In genomic region chr12:77630341-77630740, GRCh38 we compare ENCODE assay signal across 27 cellular contexts.
"Had no signal": no experiment of that assay in that cellular context is flagged by ENCODE, and none has a peak within 500 bp of the region (broad histone marks: within the 10 kb centered on the region; RNA-seq: fewer than 3 reads in every experiment).

No MANE protein-coding gene starts in this region.

- DNase-seq: activated B cell treated with CpG ODN at 0.5 μM for 24 hours; activated CD4-positive, alpha-beta T cell treated with anti-CD3 and anti-CD28 coated beads for 1 hour; activated CD4-positive, alpha-beta T cell treated with anti-CD3 and anti-CD28 coated beads, Interleukin-2, amount 10 ng/mL, durations not matched to agents 24 days and 14 days; activated CD4-positive, alpha-beta T cell treated with anti-CD3 and anti-CD28 coated beads, Interleukin-2, amount 50 U/mL, for 48 hours; activated CD8-positive, alpha-beta memory T cell treated with anti-CD3 and anti-CD28 coated beads, Interleukin-2, amount 10 ng/mL, durations not matched to agents 7 days and 5 days; activated effector memory CD4-positive, alpha-beta T cell treated with Interleukin-2 at 50 U/mL for 16 hours; activated naive CD4-positive, alpha-beta T cell treated with Interleukin-2 at 50 U/mL for 16 hours; activated naive CD8-positive, alpha-beta T cell treated with anti-CD3 and anti-CD28 coated beads, Interleukin-2, amount 50 U/mL, for 24 hours; activated T-cell treated with anti-CD3 and anti-CD28 coated beads, Interleukin-2, amount 50 U/mL, for 24 hours; amygdala; brain microvascular endothelial cell; Karpas-422; MM.1S; NCI-H1105; NCI-H1436; NCI-H187; NCI-H2081 treated with DMSO at 0.1 percent for 48 hours; NCI-H510A treated with DMSO at 0.1 percent for 48 hours; NCI-H69; NK-92 treated with Interleukin-12 subunit alpha and Interleukin-12 subunit beta, amount 100 ng/mL, for 24 hours; Peyer's patch; SHP77 treated with DMSO at 0.1 percent for 48 hours; T-helper 17 cell; T-helper 9 cell had no signal

- H3K27me3 ChIP-seq: brain microvascular endothelial cell, Peyer's patch had no signal

- H3K9me3 ChIP-seq: Peyer's patch had no signal

- H3K9me3 Mint-ChIP-seq: activated CD4-positive, alpha-beta T cell treated with anti-CD3 and anti-CD28 coated beads, Interleukin-2, amount 10 ng/mL, durations not matched to agents 24 days and 14 days had no signal

- H3K27ac ChIP-seq: brain microvascular endothelial cell, Peyer's patch had no signal

- H3K4me3 Mint-ChIP-seq: activated B cell treated with CpG ODN at 0.5 μM for 24 hours; activated CD4-positive, alpha-beta T cell treated with anti-CD3 and anti-CD28 coated beads, Interleukin-2, amount 10 ng/mL, durations not matched to agents 24 days and 14 days; activated CD8-positive, alpha-beta memory T cell treated with anti-CD3 and anti-CD28 coated beads, Interleukin-2, amount 10 ng/mL, durations not matched to agents 7 days and 5 days; activated naive CD8-positive, alpha-beta T cell treated with anti-CD3 and anti-CD28 coated beads, Interleukin-2, amount 50 U/mL, for 24 hours; activated T-cell treated with anti-CD3 and anti-CD28 coated beads, Interleukin-2, amount 50 U/mL, for 24 hours; activated T-helper 1 cell treated with anti-CD3 and anti-CD28 coated beads, Interleukin-12 subunit alpha, Interleukin-12 subunit beta, Interleukin-2, Interleukin-4 antibody, amounts not matched to agents 30 ng/mL and 10 ng/mL and 1 ng/mL, durations not matched to agents 14 hours and 24 hours and 36 hours; T-helper 17 cell had no signal

- H3K27ac Mint-ChIP-seq: activated B cell treated with CpG ODN at 0.5 μM for 24 hours; activated CD4-positive, alpha-beta T cell treated with anti-CD3 and anti-CD28 coated beads, Interleukin-2, amount 10 ng/mL, durations not matched to agents 24 days and 14 days; activated CD8-positive, alpha-beta memory T cell treated with anti-CD3 and anti-CD28 coated beads, Interleukin-2, amount 10 ng/mL, durations not matched to agents 7 days and 5 days; activated naive CD4-positive, alpha-beta T cell treated with anti-CD3 and anti-CD28 coated beads, Interleukin-2, amount 50 U/mL, for 72 hours; activated naive CD8-positive, alpha-beta T cell treated with anti-CD3 and anti-CD28 coated beads, Interleukin-2, amount 50 U/mL, for 24 hours; activated T-cell treated with anti-CD3 and anti-CD28 coated beads, Interleukin-2, amount 50 U/mL, for 24 hours; activated T-helper 1 cell treated with anti-CD3 and anti-CD28 coated beads, Interleukin-12 subunit alpha, Interleukin-12 subunit beta, Interleukin-2, Interleukin-4 antibody, amounts not matched to agents 30 ng/mL and 10 ng/mL and 1 ng/mL, durations not matched to agents 14 hours and 24 hours and 36 hours; T-helper 17 cell had no signal

- H3K36me3 Mint-ChIP-seq: activated CD8-positive, alpha-beta memory T cell treated with anti-CD3 and anti-CD28 coated beads, Interleukin-2, amount 10 ng/mL, durations not matched to agents 7 days and 5 days; activated naive CD4-positive, alpha-beta T cell treated with anti-CD3 and anti-CD28 coated beads, Interleukin-2, amount 50 U/mL, for 72 hours had no signal

- ATAC-seq: activated CD8-positive, alpha-beta memory T cell treated with anti-CD3 and anti-CD28 coated beads, Interleukin-2, amount 10 ng/mL, durations not matched to agents 7 days and 5 days; activated naive CD4-positive, alpha-beta T cell treated with anti-CD3 and anti-CD28 coated beads, Interleukin-2, amount 50 U/mL, for 72 hours; activated naive CD8-positive, alpha-beta T cell treated with anti-CD3 and anti-CD28 coated beads, Interleukin-2, amount 50 U/mL, for 24 hours; K562; T-helper 17 cell had no signal

- H3K27me3 Mint-ChIP-seq: activated B cell treated with CpG ODN at 0.5 μM for 24 hours; activated CD4-positive, alpha-beta T cell treated with anti-CD3 and anti-CD28 coated beads, Interleukin-2, amount 10 ng/mL, durations not matched to agents 24 days and 14 days; activated CD8-positive, alpha-beta memory T cell treated with anti-CD3 and anti-CD28 coated beads, Interleukin-2, amount 10 ng/mL, durations not matched to agents 7 days and 5 days; activated naive CD8-positive, alpha-beta T cell treated with anti-CD3 and anti-CD28 coated beads, Interleukin-2, amount 50 U/mL, for 24 hours; activated T-cell treated with anti-CD3 and anti-CD28 coated beads, Interleukin-2, amount 50 U/mL, for 24 hours; T-helper 17 cell had no signal

- H3K4me3 ChIP-seq: K562, Peyer's patch had no signal

- H3K36me3 ChIP-seq: brain microvascular endothelial cell, Peyer's patch had no signal

- H3K4me1 Mint-ChIP-seq: activated B cell treated with CpG ODN at 0.5 μM for 24 hours; activated CD4-positive, alpha-beta T cell treated with anti-CD3 and anti-CD28 coated beads, Interleukin-2, amount 10 ng/mL, durations not matched to agents 24 days and 14 days; activated CD8-positive, alpha-beta memory T cell treated with anti-CD3 and anti-CD28 coated beads, Interleukin-2, amount 10 ng/mL, durations not matched to agents 7 days and 5 days; activated naive CD8-positive, alpha-beta T cell treated with anti-CD3 and anti-CD28 coated beads, Interleukin-2, amount 50 U/mL, for 24 hours; T-helper 17 cell had no signal

- H3K4me1 ChIP-seq: Peyer's patch had no signal
